Comparison of ENCODE assay signal across 12 cellular contexts in genomic region chr6:30542915-30543314, GRCh38. TPM values are rescaled to one million over a fixed set of nuclear protein-coding genes. Genes with fewer than 3 reads are reported as not detected.
A peak's percentile ranks its signal among the peaks of the same experiment; 100 is the strongest.
DNase-seq lines count a peak whose midpoint lies in the region; ATAC-seq and TF ChIP-seq lines count a peak whose summit lies in the region.
"Had no signal": no experiment of that assay in that cellular context is flagged by ENCODE, and none has a peak within 500 bp of the region (broad histone marks: within the 10 kb centered on the region; RNA-seq: fewer than 3 reads in every experiment).

No MANE protein-coding gene starts in this region.

- TF ChIP-seq CTCF in Panc1 (IDR thresholded peaks at IDR 0.05) (peak; percentile 9; the same call in 1 of the 2 replicates), gastrocnemius medialis (IDR thresholded peaks at IDR 0.05 in 4 of 5, conservative IDR thresholded peaks at IDR 0.05 in 1 of 5) (no peak)

- no peak for DNase-seq in activated CD4-positive, alpha-beta T cell treated with anti-CD3 and anti-CD28 coated beads, Interleukin-2, amount 10 ng/mL, durations not matched to agents 24 days and 14 days
- no peak for DNase-seq in activated CD4-positive, alpha-beta T cell treated with anti-CD3 and anti-CD28 coated beads, Interleukin-2, amount 50 U/mL, for 48 hours
- DNase-seq in Panc1 (ENCODE audit: low read depth, low spot score) (no peak), gastrocnemius medialis (no peak), activated gamma-delta T cell treated with Interleukin-2 at 50 U/mL for 16 hours (no peak), COLO829 (ENCODE audit: low spot score) (no peak)
- DNase-seq in effector memory CD8-positive, alpha-beta T cell = no peak
- DNase-seq: hippocampal formation; NCI-H226; stimulated activated naive CD4-positive, alpha-beta T cell treated with Interleukin-2 at 50 U/mL for 16 hours had no signal

- peaks cover 17% of the 10 kb centered on the region for H3K36me3 Mint-ChIP-seq in activated CD4-positive, alpha-beta T cell treated with anti-CD3 and anti-CD28 coated beads, Interleukin-2, amount 10 ng/mL, durations not matched to agents 24 days and 14 days (ENCODE audit: low read depth)
- peaks cover 40% of the 10 kb centered on the region for H3K36me3 Mint-ChIP-seq in effector memory CD8-positive, alpha-beta T cell (ENCODE audit: insufficient read depth)

- H3K27me3 Mint-ChIP-seq in activated CD4-positive, alpha-beta T cell treated with anti-CD3 and anti-CD28 coated beads, Interleukin-2, amount 10 ng/mL, durations not matched to agents 24 days and 14 days = no peaks in the 10 kb centered on the region
- H3K27me3 Mint-ChIP-seq in effector memory CD8-positive, alpha-beta T cell = no peaks in the 10 kb centered on the region

- no peaks in the 10 kb centered on the region for H3K36me3 ChIP-seq in Panc1 (ENCODE audit: control insufficient read depth, insufficient read depth, low read length)
- peaks cover 0 to 9% of the 10 kb centered on the region in 2 donors for H3K36me3 ChIP-seq in gastrocnemius medialis

- H3K27me3 ChIP-seq in Panc1 (ENCODE audit: control insufficient read depth, insufficient read depth, low read length) (no peaks in the 10 kb centered on the region), gastrocnemius medialis (no peaks in the 10 kb centered on the region)

- intact Hi-C loops in activated CD4-positive, alpha-beta T cell treated with anti-CD3 and anti-CD28 coated beads, Interleukin-2, amount 10 ng/mL, durations not matched to agents 24 days and 14 days (cut with micrococcal nuclease) = loop anchor here (5.0 kb wide), 2 partner anchors 54 to 544 kb away; no protein-coding TSS in a partner anchor
- intact Hi-C loops in Panc1 (cut with micrococcal nuclease; ENCODE audit: unreplicated experiment) (no loop called here), gastrocnemius medialis (cut with DNase I; ENCODE audit: low total_unique reads) (loop anchor here (5.0 kb wide), 4 partner anchors 56 to 544 kb away; partner anchors contain the start of genes DHX16 and HLA-E)

- no peaks in the 10 kb centered on the region for H3K9me3 Mint-ChIP-seq in activated CD4-positive, alpha-beta T cell treated with anti-CD3 and anti-CD28 coated beads, Interleukin-2, amount 10 ng/mL, durations not matched to agents 24 days and 14 days
- H3K9me3 Mint-ChIP-seq in effector memory CD8-positive, alpha-beta T cell = no peaks in the 10 kb centered on the region

- BruUV-seq in Panc1 (replicated peaks; lab: Mats Ljungman, UMichigan) = no TSS peak

- no peaks in the 10 kb centered on the region; the same call in 1 of the 2 replicates for H3K4me1 ChIP-seq in Panc1 (ENCODE audit: control insufficient read depth, insufficient read depth, low read length)
- peaks cover 5 to 13% of the 10 kb centered on the region in 2 donors for H3K4me1 ChIP-seq in gastrocnemius medialis

- TF ChIP-seq POLR2A in gastrocnemius medialis (IDR thresholded peaks at IDR 0.05) = no peak

- H3K27ac Mint-ChIP-seq in activated CD4-positive, alpha-beta T cell treated with anti-CD3 and anti-CD28 coated beads, Interleukin-2, amount 10 ng/mL, durations not matched to agents 24 days and 14 days = peak overlapping the region; percentile 9
- peak overlapping the region; percentile 67 to 89 for H3K27ac Mint-ChIP-seq in effector memory CD8-positive, alpha-beta T cell

- POLR2A ChIA-PET in Panc1 (lab: Charles Lee) = no interaction called here

- no peak for ATAC-seq in Panc1
- ATAC-seq in effector memory CD8-positive, alpha-beta T cell (replicated peaks) = no peak
- no peak for ATAC-seq in gastrocnemius medialis
- no peak for ATAC-seq in HG02885 (IDR thresholded peaks at IDR 0.05; ENCODE audit: poor library complexity, unreplicated experiment)

- H3K4me3 Mint-ChIP-seq in activated CD4-positive, alpha-beta T cell treated with anti-CD3 and anti-CD28 coated beads, Interleukin-2, amount 10 ng/mL, durations not matched to agents 24 days and 14 days = peak overlapping the region; percentile 79
- peak overlapping the region; percentile 72 to 89 for H3K4me3 Mint-ChIP-seq in effector memory CD8-positive, alpha-beta T cell

- H3K4me3 ChIP-seq in Panc1 (ENCODE audit: low read depth in 2 of 2, low read length in 2 of 2) (no peak overlapping the region), gastrocnemius medialis (no peak overlapping the region)
- H3K4me3 ChIP-seq: coronary artery had no signal

- peaks cover 32% of the 10 kb centered on the region for H3K4me1 Mint-ChIP-seq in activated CD4-positive, alpha-beta T cell treated with anti-CD3 and anti-CD28 coated beads, Interleukin-2, amount 10 ng/mL, durations not matched to agents 24 days and 14 days
- peaks cover 31 to 32% of the 10 kb centered on the region in 2 donors for H3K4me1 Mint-ChIP-seq in effector memory CD8-positive, alpha-beta T cell (ENCODE audit: low read depth in 2 of 2)

- CTCF ChIA-PET in Panc1 (lab: Charles Lee) = no interaction called here

- H3K9me3 ChIP-seq in Panc1 (ENCODE audit: control insufficient read depth, insufficient read depth, low read depth, low read length) (no peaks in the 10 kb centered on the region), gastrocnemius medialis (no peaks in the 10 kb centered on the region)

- H3K27ac ChIP-seq in Panc1 (ENCODE audit: low read length) (no peak overlapping the region), gastrocnemius medialis (peak overlapping the region in 3 of 4 donors; percentile 48 to 59 (median 53))
- H3K27ac ChIP-seq: coronary artery had no signal

- in situ Hi-C loops in Panc1 (cut with HindIII; ENCODE audit: low pct_unique_long_range_greater_than_20kb, low sequenced_read_pairs) = loop anchor here (5.0 kb wide), 1 partner anchor 41 kb away; no protein-coding TSS in a partner anchor
- in situ Hi-C loops in gastrocnemius medialis (cut with MboI; ENCODE audit: low sequenced_read_pairs in 4 of 4) = loop anchor here in 2 of 4 donors (5.0 to 25.0 kb wide), 2 partner anchors 61 to 544 kb away; no protein-coding TSS in a partner anchor

RNA-seq across cellular contexts. Expression of gene GNL1, which starts 13.4 kb away (rescaled TPM):
- 80.9 and 93.0 TPM in 2 replicates for total RNA-seq in activated CD4-positive, alpha-beta T cell treated with anti-CD3 and anti-CD28 coated beads, Interleukin-2, amount 10 ng/mL, durations not matched to agents 24 days and 14 days
- total RNA-seq in Panc1 (2021; ENCODE audit: unreplicated experiment) (90.6 TPM), gastrocnemius medialis (10 to 100 TPM; 13.2 to 16.0 (median 14.9) TPM)
- 107 TPM for polyA plus RNA-seq in Panc1 (2012; ENCODE audit: insufficient read length)

RNA-seq across cellular contexts. Expression of gene PRR3, which starts 14.2 kb away (rescaled TPM):
- 38.2 and 39.7 TPM in 2 replicates for total RNA-seq in activated CD4-positive, alpha-beta T cell treated with anti-CD3 and anti-CD28 coated beads, Interleukin-2, amount 10 ng/mL, durations not matched to agents 24 days and 14 days
- total RNA-seq in Panc1 (2021; ENCODE audit: unreplicated experiment) (16.5 TPM), gastrocnemius medialis (1 to 10 TPM in 3 of 4 donors, under 1 TPM in 1; 0.75 to 1.6 (median 1.3) TPM)
- polyA plus RNA-seq in Panc1 (2012; ENCODE audit: insufficient read length) = 14.0 TPM

RNA-seq across cellular contexts. Expression of gene ABCF1, which starts 28.3 kb away (rescaled TPM):
- 123 and 125 TPM in 2 replicates for total RNA-seq in activated CD4-positive, alpha-beta T cell treated with anti-CD3 and anti-CD28 coated beads, Interleukin-2, amount 10 ng/mL, durations not matched to agents 24 days and 14 days
- 94.9 TPM for total RNA-seq in Panc1 (2021; ENCODE audit: unreplicated experiment)
- 93.5 TPM for polyA plus RNA-seq in Panc1 (2012; ENCODE audit: insufficient read length)
- 100 to 1,000 TPM in 3 of 4 donors, 10 to 100 TPM in 1; 55.8 to 122 (median 111) TPM for total RNA-seq in gastrocnemius medialis

RNA-seq across cellular contexts. Expression of gene HLA-E, which starts 53.6 kb away (rescaled TPM):
- 484 and 488 TPM in 2 replicates for total RNA-seq in activated CD4-positive, alpha-beta T cell treated with anti-CD3 and anti-CD28 coated beads, Interleukin-2, amount 10 ng/mL, durations not matched to agents 24 days and 14 days
- total RNA-seq in Panc1 (2021; ENCODE audit: unreplicated experiment) (132 TPM), gastrocnemius medialis (100 to 1,000 TPM; 135 to 248 (median 157) TPM)
- 140 TPM for polyA plus RNA-seq in Panc1 (2012; ENCODE audit: insufficient read length)
